Comparison of ENCODE assay signal across 13 cellular contexts in the genomic region with DNA sequence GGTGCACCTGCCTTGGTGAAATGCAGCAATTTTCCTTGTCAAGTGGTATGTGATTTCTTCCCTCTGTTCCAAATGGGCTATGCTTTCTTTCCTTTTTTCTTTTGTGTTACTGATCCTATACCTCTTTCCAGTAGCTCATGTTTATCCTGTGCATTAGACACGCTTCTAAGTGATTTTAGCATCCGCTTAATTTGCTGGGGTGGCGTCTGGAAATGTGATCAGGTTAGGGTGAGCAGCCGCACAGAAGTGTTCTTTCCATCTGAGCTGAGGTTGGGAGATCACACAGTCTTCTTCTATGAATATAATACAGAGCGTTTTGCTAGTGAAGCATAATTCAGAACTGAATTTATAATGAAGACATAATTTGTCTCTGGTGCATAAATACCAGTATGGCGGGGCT.
DNase-seq lines count a peak whose midpoint lies in the region; ATAC-seq, FAIRE-seq and TF ChIP-seq lines count a peak whose summit lies in the region.
"Had no signal": no experiment of that assay in that cellular context is flagged by ENCODE, and none has a peak within 500 bp of the region (broad histone marks: within the 10 kb centered on the region; RNA-seq: fewer than 3 reads in every experiment).

No MANE protein-coding gene starts in this region.

- no peaks in the 10 kb centered on the region for H3K27me3 Mint-ChIP-seq in CD4-positive, alpha-beta T cell
- H3K27me3 Mint-ChIP-seq in CD8-positive, alpha-beta memory T cell: peaks cover 4 to 6% of the 10 kb centered on the region in 2 donors
- no peaks in the 10 kb centered on the region for H3K27me3 Mint-ChIP-seq in T-helper 17 cell

- no peaks in the 10 kb centered on the region for H3K27me3 ChIP-seq in CD4-positive, alpha-beta T cell (ENCODE audit: control insufficient read depth, insufficient read depth, low read length)
- no peaks in the 10 kb centered on the region for H3K27me3 ChIP-seq in CD8-positive, alpha-beta memory T cell (ENCODE audit: insufficient read depth, low read length, poor library complexity, severe bottlenecking)
- H3K27me3 ChIP-seq: BE2C had no signal

- FAIRE-seq in H54 (lab: Jason Lieb, UNC): no peak
- FAIRE-seq: HepG2 had no signal

- intact Hi-C loops in CD4-positive, alpha-beta T cell (cut with DNase I, micrococcal nuclease): loop anchor here in 1 of 2 experiments (5.0 kb wide), 1 partner anchor 55 kb away; no protein-coding TSS in a partner anchor

- H3K9me3 Mint-ChIP-seq in CD4-positive, alpha-beta T cell: no peaks in the 10 kb centered on the region
- no peaks in the 10 kb centered on the region for H3K9me3 Mint-ChIP-seq in CD8-positive, alpha-beta memory T cell

- TF ChIP-seq CTCF in CD4-positive, alpha-beta T cell (IDR thresholded peaks at IDR 0.05): no peak

- no peak for ATAC-seq in CD4-positive, alpha-beta T cell (ENCODE audit: poor library complexity)
- no peak for ATAC-seq in T-helper 17 cell
- ATAC-seq: HepG2 had no signal

- POLR2A ChIA-PET in CD4-positive, alpha-beta T cell (lab: Charles Lee): no interaction called here
- POLR2A ChIA-PET in CD8-positive, alpha-beta memory T cell (lab: Charles Lee): no interaction called here

- H3K27ac Mint-ChIP-seq in CD4-positive, alpha-beta T cell: no peak overlapping the region
- peak overlapping the region in 7 of 8 donors; percentile 0 to 91 (median 57) for H3K27ac Mint-ChIP-seq in CD8-positive, alpha-beta memory T cell
- H3K27ac Mint-ChIP-seq in T-helper 17 cell: peak overlapping the region; percentile 17

- no peaks in the 10 kb centered on the region for H3K4me1 ChIP-seq in CD8-positive, alpha-beta memory T cell (ENCODE audit: insufficient read depth, low read length)
- H3K4me1 ChIP-seq: BE2C had no signal

- H3K36me3 Mint-ChIP-seq in CD4-positive, alpha-beta T cell (ENCODE audit: low read depth): peaks cover 4% of the 10 kb centered on the region
- H3K36me3 Mint-ChIP-seq in CD8-positive, alpha-beta memory T cell: peaks cover 4 to 9% (median 9%) of the 10 kb centered on the region in 3 donors
- H3K36me3 Mint-ChIP-seq in T-helper 17 cell (ENCODE audit: low read depth): peaks cover 2% of the 10 kb centered on the region

- H3K4me3 Mint-ChIP-seq in CD4-positive, alpha-beta T cell: peak overlapping the region; percentile 7
- peak overlapping the region in 6 of 7 donors; percentile 41 to 97 (median 73) for H3K4me3 Mint-ChIP-seq in CD8-positive, alpha-beta memory T cell
- H3K4me3 Mint-ChIP-seq in T-helper 17 cell: no peak overlapping the region

- CTCF ChIA-PET in CD4-positive, alpha-beta T cell (lab: Charles Lee): no interaction called here
- CTCF ChIA-PET in CD8-positive, alpha-beta memory T cell (lab: Charles Lee): no interaction called here

- no peak overlapping the region for H3K27ac ChIP-seq in CD4-positive, alpha-beta T cell (ENCODE audit: low read depth, low read length)
- H3K27ac ChIP-seq in CD8-positive, alpha-beta memory T cell (ENCODE audit: low read depth, low read length): no peak overlapping the region
- H3K27ac ChIP-seq: KMS-11 had no signal

- peak overlapping the region; percentile 26 for H3K4me3 ChIP-seq in CD8-positive, alpha-beta memory T cell (ENCODE audit: low read length)

- no peak for TF ChIP-seq POLR2A in H54 (IDR thresholded peaks at IDR 0.05; ENCODE audit: low read depth, low read length)

- H3K4me1 Mint-ChIP-seq in CD4-positive, alpha-beta T cell (ENCODE audit: low read depth): peaks cover 17% of the 10 kb centered on the region
- H3K4me1 Mint-ChIP-seq in CD8-positive, alpha-beta memory T cell: peaks cover 37 to 47% (median 40%) of the 10 kb centered on the region in 3 donors
- peaks cover 19% of the 10 kb centered on the region for H3K4me1 Mint-ChIP-seq in T-helper 17 cell

- no peaks in the 10 kb centered on the region for H3K36me3 ChIP-seq in CD8-positive, alpha-beta memory T cell (ENCODE audit: insufficient read depth, low read length)
- H3K36me3 ChIP-seq: BE2C had no signal

- DNase-seq in CD4-positive, alpha-beta T cell: no peak
- DNase-seq in CD8-positive, alpha-beta memory T cell: no peak
- DNase-seq in NCI-H2081 treated with DMSO at 0.1 percent for 48 hours (lab: John Stamatoyannopoulos, UW): peak; percentile 55
- DNase-seq in T-helper 17 cell: no peak
- no peak for DNase-seq in NCI-H1694 treated with DMSO at 0.1 percent for 48 hours (lab: John Stamatoyannopoulos, UW)
- DNase-seq in H54 (ENCODE audit: insufficient read length, low spot score): no peak
- no peak for DNase-seq in stimulated activated CD4-positive, alpha-beta T cell treated with anti-CD3 and anti-CD28 coated beads, Interleukin-12 subunit alpha, Interleukin-12 subunit beta, amount 100 ng/mL, for 4 hours
- DNase-seq: BE2C, H7, NCI-H524, T-helper 2 cell had no signal

- H3K9me3 ChIP-seq in CD4-positive, alpha-beta T cell (ENCODE audit: control insufficient read depth, low read length): no peaks in the 10 kb centered on the region
- no peaks in the 10 kb centered on the region for H3K9me3 ChIP-seq in CD8-positive, alpha-beta memory T cell (ENCODE audit: low read length)
- no peaks in the 10 kb centered on the region for H3K9me3 ChIP-seq in T-helper 17 cell (ENCODE audit: control insufficient read depth, low read length, poor library complexity, severe bottlenecking)
- H3K9me3 ChIP-seq: BE2C had no signal
